Comparison of ENCODE assay signal across 12 cellular contexts in the genomic region with DNA sequence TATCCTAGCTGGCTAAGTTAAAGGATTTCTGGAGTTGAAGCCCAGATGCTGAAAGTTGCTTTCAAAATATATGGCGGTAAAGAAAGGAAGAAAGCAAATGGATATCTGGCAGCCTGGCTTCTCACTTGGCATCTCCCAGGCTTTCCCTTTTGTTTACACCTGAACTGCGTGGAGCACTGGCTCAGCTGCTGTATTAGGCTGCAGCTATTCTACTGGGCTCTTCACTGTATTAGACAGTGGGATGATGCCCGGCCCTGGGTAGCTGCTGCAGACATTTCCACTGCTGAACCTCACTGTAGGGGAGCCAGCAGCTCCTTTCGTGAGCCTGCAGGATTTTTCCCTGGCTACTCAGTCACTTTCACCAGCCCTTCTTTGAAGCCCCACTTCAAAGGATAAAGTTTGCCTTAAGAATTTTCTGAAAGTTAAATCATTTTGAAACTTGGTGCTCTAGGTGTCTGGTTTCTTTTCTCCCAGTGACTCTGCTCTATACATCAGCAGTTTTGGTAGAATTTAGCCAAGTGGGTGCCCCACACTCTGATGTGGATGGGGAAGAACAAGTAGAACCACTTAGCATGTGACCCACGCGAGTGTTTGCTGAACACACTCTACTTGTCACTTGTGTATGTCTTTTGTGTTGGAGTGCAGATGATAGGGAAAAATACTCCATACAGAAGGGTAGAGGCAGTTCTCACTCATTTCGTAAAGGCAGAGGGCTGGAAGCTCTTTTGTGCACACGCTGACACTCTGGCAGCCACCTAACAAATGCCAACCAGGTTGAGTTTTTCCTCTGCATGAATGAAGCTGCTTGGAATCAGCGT. TPM values are rescaled to one million over a fixed set of nuclear protein-coding genes. Genes with fewer than 3 reads are reported as not detected.
DNase-seq lines count a peak whose midpoint lies in the region; ATAC-seq lines count a peak whose summit lies in the region.
"Had no signal": no experiment of that assay in that cellular context is flagged by ENCODE, and none has a peak within 500 bp of the region (broad histone marks: within the 10 kb centered on the region; RNA-seq: fewer than 3 reads in every experiment).

No MANE protein-coding gene starts in this region.

- no peaks in the 10 kb centered on the region for H3K27me3 Mint-ChIP-seq in activated CD4-positive, alpha-beta memory T cell treated with anti-CD3 and anti-CD28 coated beads for 36 hours

- no peaks in the 10 kb centered on the region for H3K9me3 Mint-ChIP-seq in activated CD4-positive, alpha-beta memory T cell treated with anti-CD3 and anti-CD28 coated beads for 36 hours
- H3K9me3 Mint-ChIP-seq: nephron progenitor cell had no signal

- DNase-seq in DMS 273 treated with DMSO at 0.1 percent for 48 hours (lab: John Stamatoyannopoulos, UW) = peak; percentile 15
- no peak for DNase-seq in activated CD4-positive, alpha-beta memory T cell treated with anti-CD3 and anti-CD28 coated beads for 36 hours
- peak; percentile 40 for DNase-seq in medulla oblongata (ENCODE audit: extremely low spot score)
- DNase-seq in NCI-H2081 (lab: John Stamatoyannopoulos, UW) = no peak
- no peak for DNase-seq in cortex of kidney (lab: John Stamatoyannopoulos, UW)
- DNase-seq: NCI-H1105; nephron progenitor cell; stimulated activated CD4-positive, alpha-beta T cell treated with anti-CD3 and anti-CD28 coated beads, Interleukin-12 subunit alpha, Interleukin-12 subunit beta, amount 100 ng/mL, for 4 hours had no signal

- H3K36me3 Mint-ChIP-seq in activated CD4-positive, alpha-beta memory T cell treated with anti-CD3 and anti-CD28 coated beads for 36 hours = peaks cover 12% of the 10 kb centered on the region

- ATAC-seq in HG02885 (IDR thresholded peaks at IDR 0.05; ENCODE audit: poor library complexity, unreplicated experiment) (peak; percentile 29), GM21423 (IDR thresholded peaks at IDR 0.05; ENCODE audit: unreplicated experiment) (no peak), HG03469 (IDR thresholded peaks at IDR 0.05; ENCODE audit: unreplicated experiment) (no peak)
- ATAC-seq: Panc1 had no signal

- peak overlapping the region; percentile 25 for H3K27ac Mint-ChIP-seq in activated CD4-positive, alpha-beta memory T cell treated with anti-CD3 and anti-CD28 coated beads for 36 hours

- intact Hi-C loops in activated CD4-positive, alpha-beta memory T cell treated with anti-CD3 and anti-CD28 coated beads for 36 hours (cut with micrococcal nuclease) = loop anchor here (10.0 kb wide), 1 partner anchor 713 kb away; no protein-coding TSS in a partner anchor

- H3K4me1 Mint-ChIP-seq in activated CD4-positive, alpha-beta memory T cell treated with anti-CD3 and anti-CD28 coated beads for 36 hours (ENCODE audit: low read depth) = peaks cover 59% of the 10 kb centered on the region

- CTCF ChIA-PET in activated CD4-positive, alpha-beta memory T cell treated with anti-CD3 and anti-CD28 coated beads for 36 hours (lab: Charles Lee) = interaction anchor here (1.0 to 3.2 kb wide), 5 partner anchors 14 to 272 kb away, joined by 3 to 16 read pairs (median 4); no protein-coding TSS in a partner anchor

- POLR2A ChIA-PET in activated CD4-positive, alpha-beta memory T cell treated with anti-CD3 and anti-CD28 coated beads for 36 hours (lab: Charles Lee) = interaction anchor here (1.0 kb wide), 1 partner anchor 10 kb away, joined by 5 read pairs; no protein-coding TSS in a partner anchor

- H3K4me3 Mint-ChIP-seq in activated CD4-positive, alpha-beta memory T cell treated with anti-CD3 and anti-CD28 coated beads for 36 hours = no peak overlapping the region
- H3K4me3 Mint-ChIP-seq: nephron progenitor cell had no signal

RNA-seq across cellular contexts. Expression of a gene that starts 49.9 kb away (rescaled TPM):
- not detected for total RNA-seq in activated CD4-positive, alpha-beta memory T cell treated with anti-CD3 and anti-CD28 coated beads for 36 hours

Comparison
In these comparisons a context has a peak if more than half of its experiments do, and no peak if none do; other contexts are left out.
1. DNase-seq: peak in DMS 273 treated with DMSO at 0.1 percent for 48 hours (single experiment) and medulla oblongata (single experiment); none in activated CD4-positive, alpha-beta memory T cell treated with anti-CD3 and anti-CD28 coated beads for 36 hours (single experiment), NCI-H2081 (0 of 2) and cortex of kidney (single experiment).